Comparison of ENCODE assay signal across 15 cellular contexts in the genomic region with DNA sequence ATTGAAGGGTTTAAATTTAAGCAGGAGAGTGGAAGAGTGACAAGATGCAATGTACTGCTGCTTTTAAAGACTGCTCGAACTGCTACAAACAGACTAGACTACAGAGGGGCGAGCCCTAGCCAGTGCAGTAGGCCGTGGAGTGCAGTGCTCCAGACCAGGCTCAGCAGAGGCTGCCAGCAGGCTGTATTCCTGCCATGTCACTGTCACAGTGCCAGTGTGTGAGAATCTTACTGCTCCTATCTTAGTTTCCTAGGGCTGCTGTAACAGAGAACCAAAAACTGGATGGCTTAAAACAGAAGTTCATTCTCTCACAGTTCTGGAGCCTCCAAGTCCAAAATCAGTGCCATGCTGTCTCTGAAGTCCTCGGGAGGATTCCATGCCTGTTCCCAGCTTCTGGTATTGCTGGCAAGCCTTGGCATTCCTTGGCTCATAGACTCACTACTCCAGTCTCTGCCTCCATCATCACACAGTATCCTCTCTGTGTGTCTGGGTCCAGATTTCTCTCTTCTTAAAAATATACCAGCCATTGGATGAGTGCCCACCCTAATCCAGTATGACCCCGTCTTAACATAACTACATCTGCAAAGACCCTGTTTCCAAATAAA.
DNase-seq lines count a peak whose midpoint lies in the region; ATAC-seq and TF ChIP-seq lines count a peak whose summit lies in the region.
"Had no signal": no experiment of that assay in that cellular context is flagged by ENCODE, and none has a peak within 500 bp of the region (broad histone marks: within the 10 kb centered on the region; RNA-seq: fewer than 3 reads in every experiment).

No MANE protein-coding gene starts in this region.

- no peaks in the 10 kb centered on the region for H3K79me2 ChIP-seq in neural progenitor cell (ENCODE audit: low read depth)

- TF ChIP-seq CTCF in neural progenitor cell (IDR thresholded peaks at IDR 0.05) (no peak), upper lobe of right lung (IDR thresholded peaks at IDR 0.05) (no peak)

- peaks cover 4% of the 10 kb centered on the region for H3K27me3 Mint-ChIP-seq in neural progenitor cell (ENCODE audit: insufficient read depth, low read depth)
- H3K27me3 Mint-ChIP-seq: CD4-positive, alpha-beta memory T cell had no signal

- H3K36me3 ChIP-seq in neural progenitor cell = no peaks in the 10 kb centered on the region
- peaks cover 4% of the 10 kb centered on the region for H3K36me3 ChIP-seq in upper lobe of right lung

- peaks cover 7% of the 10 kb centered on the region for H3K36me3 Mint-ChIP-seq in neural progenitor cell

- peaks cover 46% of the 10 kb centered on the region for H3K4me1 Mint-ChIP-seq in neural progenitor cell

- H3F3A ChIP-seq in neural progenitor cell (ENCODE audit: low read depth) = peaks cover 11% of the 10 kb centered on the region

- no peak overlapping the region for H3K4me2 ChIP-seq in neural progenitor cell

- H3K4me3 ChIP-seq in neural progenitor cell = no peak overlapping the region
- H3K4me3 ChIP-seq in upper lobe of right lung = no peak overlapping the region

- no peak overlapping the region for H3K4me3 Mint-ChIP-seq in neural progenitor cell
- H3K4me3 Mint-ChIP-seq: CD4-positive, alpha-beta memory T cell had no signal

- intact Hi-C loops in upper lobe of right lung (cut with DNase I) = no loop called here

- peaks cover 13% of the 10 kb centered on the region for H3K4me1 ChIP-seq in neural progenitor cell
- H3K4me1 ChIP-seq in upper lobe of right lung = peaks cover 32% of the 10 kb centered on the region

- DNase-seq in DMS 273 (lab: John Stamatoyannopoulos, UW; ENCODE audit: unreplicated experiment) = peak; percentile 33
- no peak for DNase-seq in DMS 273 treated with DMSO at 0.1 percent for 48 hours (lab: John Stamatoyannopoulos, UW)
- DNase-seq in fibroblast of gingiva (ENCODE audit: low read depth) = peak; percentile 23
- no peak for DNase-seq in neural progenitor cell (ENCODE audit: low spot score)
- DNase-seq in upper lobe of right lung = no peak
- no peak for DNase-seq in NCI-H345 treated with DMSO at 0.1 percent for 48 hours (lab: John Stamatoyannopoulos, UW; ENCODE audit: unreplicated experiment)
- DNase-seq in NCI-H146 treated with DMSO at 0.1 percent for 48 hours (lab: John Stamatoyannopoulos, UW; ENCODE audit: unreplicated experiment) = no peak
- DNase-seq: activated CD8-positive, alpha-beta memory T cell treated with anti-CD3 and anti-CD28 coated beads for 24 hours; activated gamma-delta T cell; CD4-positive, alpha-beta memory T cell; left colon; NCI-H2081 had no signal

- peak overlapping the region; percentile 92 for H3K27ac Mint-ChIP-seq in neural progenitor cell

- no peak overlapping the region for H3K27ac ChIP-seq in neural progenitor cell
- no peak overlapping the region for H3K27ac ChIP-seq in upper lobe of right lung
- H3K27ac ChIP-seq: 22Rv1, VCaP had no signal

- no peak overlapping the region for H2AFZ ChIP-seq in neural progenitor cell (replicated peaks)

- H3K9me3 ChIP-seq in neural progenitor cell (ENCODE audit: low read depth) (no peaks in the 10 kb centered on the region), upper lobe of right lung (no peaks in the 10 kb centered on the region)

- peak; percentile 11 for ATAC-seq in upper lobe of right lung
- ATAC-seq in GM21381 (IDR thresholded peaks at IDR 0.05; ENCODE audit: unreplicated experiment) = no peak
- ATAC-seq: left colon had no signal

- no peaks in the 10 kb centered on the region for H3K27me3 ChIP-seq in neural progenitor cell
- no peaks in the 10 kb centered on the region for H3K27me3 ChIP-seq in upper lobe of right lung

- no peaks in the 10 kb centered on the region for H3K9me3 Mint-ChIP-seq in neural progenitor cell
- H3K9me3 Mint-ChIP-seq: CD4-positive, alpha-beta memory T cell had no signal

- no peak overlapping the region for H3K9ac ChIP-seq in neural progenitor cell

- H4K20me1 ChIP-seq in neural progenitor cell (ENCODE audit: low read depth) = no peaks in the 10 kb centered on the region

Comparison
In these comparisons a context has a peak if more than half of its experiments do, and no peak if none do; other contexts are left out.
1. DNase-seq: peak in DMS 273 (single experiment) and fibroblast of gingiva (single experiment); none in DMS 273 treated with DMSO at 0.1 percent for 48 hours (single experiment), neural progenitor cell (single experiment), upper lobe of right lung (single experiment), NCI-H345 treated with DMSO at 0.1 percent for 48 hours (single experiment) and NCI-H146 treated with DMSO at 0.1 percent for 48 hours (single experiment).